Comparison of ENCODE assay signal across 15 cellular contexts in the genomic region with DNA sequence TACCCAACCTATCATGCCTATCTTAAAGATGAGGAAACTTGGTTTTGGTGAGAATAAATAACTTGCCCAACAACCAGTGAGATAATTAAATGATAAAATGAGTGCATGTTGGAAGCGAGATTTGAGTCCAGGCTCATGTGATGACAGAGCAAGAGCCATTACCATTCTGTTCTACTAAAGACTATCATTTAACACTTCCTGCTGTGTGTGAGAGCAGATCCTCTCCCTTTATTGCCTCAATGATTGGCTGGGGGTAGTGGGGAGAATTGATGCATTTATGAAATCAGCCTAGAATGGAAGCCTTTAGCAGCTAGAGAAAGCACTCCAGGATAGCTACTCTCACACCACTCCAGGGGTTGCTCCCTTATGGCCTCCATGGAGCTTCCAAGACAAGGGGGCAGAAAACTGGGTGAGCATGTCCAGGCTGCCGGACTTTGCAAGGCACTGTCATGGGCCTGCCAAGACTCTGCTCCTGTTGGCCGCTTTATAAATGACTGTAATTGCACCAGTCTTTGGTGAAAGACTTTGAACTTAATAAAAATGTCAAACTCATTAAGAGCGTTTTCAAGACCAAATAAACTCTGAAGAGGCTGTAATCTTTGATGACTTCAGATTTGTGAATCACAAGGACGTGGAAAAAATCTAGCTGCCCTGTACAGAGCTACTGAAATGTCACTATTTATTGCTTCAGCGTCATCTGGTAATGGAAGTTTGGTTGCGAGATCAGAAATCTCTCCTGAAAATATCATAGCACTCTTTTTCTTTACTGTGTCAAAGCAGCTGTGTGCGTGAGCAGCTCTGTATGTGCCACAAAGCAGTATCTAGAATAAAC.
"Had no signal": no experiment of that assay in that cellular context is flagged by ENCODE, and none has a peak within 500 bp of the region (broad histone marks: within the 10 kb centered on the region; RNA-seq: fewer than 3 reads in every experiment).

No MANE protein-coding gene starts in this region.

- H3K9me3 Mint-ChIP-seq: endodermal cell had no signal

- H3K27ac Mint-ChIP-seq: activated CD8-positive, alpha-beta T cell treated with anti-CD3 and anti-CD28 coated beads for 36 hours; activated naive CD8-positive, alpha-beta T cell treated with anti-CD3 and anti-CD28 coated beads, Interleukin-2, amount 10 ng/mL, durations not matched to agents 7 days and 5 days; endodermal cell; naive thymus-derived CD4-positive, alpha-beta T cell had no signal

- H3K36me3 Mint-ChIP-seq: activated naive CD8-positive, alpha-beta T cell treated with anti-CD3 and anti-CD28 coated beads, Interleukin-2, amount 10 ng/mL, durations not matched to agents 7 days and 5 days had no signal

- H3K4me1 ChIP-seq: prostate gland had no signal

- H3K4me1 Mint-ChIP-seq: activated naive CD8-positive, alpha-beta T cell treated with anti-CD3 and anti-CD28 coated beads, Interleukin-2, amount 10 ng/mL, durations not matched to agents 7 days and 5 days; naive thymus-derived CD4-positive, alpha-beta T cell had no signal

- DNase-seq: activated CD8-positive, alpha-beta memory T cell treated with anti-CD3 and anti-CD28 coated beads, Interleukin-2, amount 50 U/mL, for 48 hours; activated CD8-positive, alpha-beta T cell treated with anti-CD3 and anti-CD28 coated beads for 36 hours; activated naive CD8-positive, alpha-beta T cell treated with anti-CD3 and anti-CD28 coated beads, Interleukin-2, amount 10 ng/mL, durations not matched to agents 7 days and 5 days; aorta; endodermal cell; naive thymus-derived CD4-positive, alpha-beta T cell; right lobe of liver; stimulated activated CD4-positive, alpha-beta T cell treated with anti-CD3 and anti-CD28 coated beads, Interleukin-2, amount 100 ng/mL, for 24 hours; stimulated activated naive CD4-positive, alpha-beta T cell; T-helper 9 cell; upper lobe of left lung had no signal

- H3K9me3 ChIP-seq: gastroesophageal sphincter, prostate gland, right lobe of liver, upper lobe of left lung had no signal

- ATAC-seq: activated CD8-positive, alpha-beta T cell treated with anti-CD3 and anti-CD28 coated beads for 36 hours; esophagus mucosa; gastroesophageal sphincter; naive thymus-derived CD4-positive, alpha-beta T cell; right lobe of liver had no signal

- H3K27ac ChIP-seq: right lobe of liver, upper lobe of left lung had no signal

- H3K4me3 ChIP-seq: gastroesophageal sphincter, lung, prostate gland, right lobe of liver, upper lobe of left lung had no signal

- H3K27me3 ChIP-seq: gastroesophageal sphincter, right lobe of liver, upper lobe of left lung had no signal

- H3K4me3 Mint-ChIP-seq: activated CD8-positive, alpha-beta T cell treated with anti-CD3 and anti-CD28 coated beads for 36 hours; activated naive CD8-positive, alpha-beta T cell treated with anti-CD3 and anti-CD28 coated beads, Interleukin-2, amount 10 ng/mL, durations not matched to agents 7 days and 5 days; endodermal cell; naive thymus-derived CD4-positive, alpha-beta T cell had no signal

- H3K36me3 ChIP-seq: gastroesophageal sphincter, prostate gland, right lobe of liver, upper lobe of left lung had no signal
